ENCODE assay signal across 8 cellular contexts in the genomic region with DNA sequence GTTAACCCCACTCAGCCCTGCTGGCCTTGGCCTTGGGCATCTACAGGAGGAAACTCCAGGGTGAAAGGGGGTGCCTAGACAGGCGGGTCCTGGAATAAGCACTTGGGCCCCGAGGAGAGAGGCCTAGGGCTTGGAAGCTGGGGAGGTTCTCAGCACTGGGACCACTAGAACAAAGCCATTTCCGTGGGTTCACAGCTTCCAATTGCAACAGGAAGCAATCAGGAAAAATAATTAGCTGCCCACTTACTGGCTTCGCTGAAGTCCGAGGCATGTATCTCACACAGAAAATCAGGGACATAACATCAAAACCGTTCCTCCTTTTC.
A peak's percentile ranks its signal among the peaks of the same experiment; 100 is the strongest.
DNase-seq lines count a peak whose midpoint lies in the region; ATAC-seq and TF ChIP-seq lines count a peak whose summit lies in the region.

No MANE protein-coding gene starts in this region.

- TF ChIP-seq CTCF in VCaP (conservative IDR thresholded peaks at IDR 0.05) (no peak), glutamatergic neuron (IDR thresholded peaks at IDR 0.05; ENCODE audit: partially characterized antibody, unreplicated experiment) (no peak), spleen (IDR thresholded peaks at IDR 0.05 in 8 of 11, conservative IDR thresholded peaks at IDR 0.05 in 3 of 11) (no peak)

- no peaks in the 10 kb centered on the region for H3K9me3 ChIP-seq in spleen

- ATAC-seq in HG02588 (IDR thresholded peaks at IDR 0.05; ENCODE audit: unreplicated experiment), result no peak
- no peak for ATAC-seq in HG03025 (IDR thresholded peaks at IDR 0.05; ENCODE audit: low FRiP score, unreplicated experiment)

- peak overlapping the region; percentile 93 for H3K4me3 Mint-ChIP-seq in glutamatergic neuron (ENCODE audit: unreplicated experiment)

- H3K4me1 ChIP-seq in spleen, result peaks cover 30 to 80% (median 69%) of the 10 kb centered on the region in 6 donors

- H3K36me3 Mint-ChIP-seq in glutamatergic neuron (ENCODE audit: unreplicated experiment), result no peaks in the 10 kb centered on the region

- peak overlapping the region; percentile 96 for H3K27ac ChIP-seq in VCaP
- peak overlapping the region in 7 of 8 donors; percentile 54 to 91 (median 89) for H3K27ac ChIP-seq in spleen

- H3K27ac Mint-ChIP-seq in glutamatergic neuron (ENCODE audit: unreplicated experiment), result peak overlapping the region; percentile 74

- H3K36me3 ChIP-seq in spleen, result no peaks in the 10 kb centered on the region

- peaks cover 14% of the 10 kb centered on the region for H3K27me3 Mint-ChIP-seq in glutamatergic neuron (ENCODE audit: unreplicated experiment)

- intact Hi-C loops in spleen (cut with DNase I; ENCODE audit: low total_unique reads), result no loop called here

- TF ChIP-seq POLR2A in spleen (IDR thresholded peaks at IDR 0.05), result no peak

- H3K4me3 ChIP-seq in spleen, result peak overlapping the region in 6 of 8 donors; percentile 65 to 97 (median 94)

- peaks cover 22% of the 10 kb centered on the region for H3K4me1 Mint-ChIP-seq in glutamatergic neuron (ENCODE audit: low read depth, unreplicated experiment)

- H3K9me3 Mint-ChIP-seq in glutamatergic neuron (ENCODE audit: unreplicated experiment), result peaks cover 12% of the 10 kb centered on the region

- DNase-seq in DMS153 treated with DMSO at 0.1 percent for 48 hours (lab: John Stamatoyannopoulos, UW; ENCODE audit: unreplicated experiment) (peak; percentile 7), DMS153 (lab: John Stamatoyannopoulos, UW) (no peak), glutamatergic neuron (no peak), spleen (no peak), iPS-NIHi11 (ENCODE audit: low spot score) (no peak)

- H3K27me3 ChIP-seq in spleen (replicated peaks in 1 of 7), result peaks cover 0 to 3% (median 0%) of the 10 kb centered on the region in 7 donors

- 23 to 35% (median 27%) methylated on average over 6 of the region's 6 CpGs for WGBS in spleen, 5 donors
